Comparison of ENCODE assay signal across 9 cellular contexts in the genomic region with DNA sequence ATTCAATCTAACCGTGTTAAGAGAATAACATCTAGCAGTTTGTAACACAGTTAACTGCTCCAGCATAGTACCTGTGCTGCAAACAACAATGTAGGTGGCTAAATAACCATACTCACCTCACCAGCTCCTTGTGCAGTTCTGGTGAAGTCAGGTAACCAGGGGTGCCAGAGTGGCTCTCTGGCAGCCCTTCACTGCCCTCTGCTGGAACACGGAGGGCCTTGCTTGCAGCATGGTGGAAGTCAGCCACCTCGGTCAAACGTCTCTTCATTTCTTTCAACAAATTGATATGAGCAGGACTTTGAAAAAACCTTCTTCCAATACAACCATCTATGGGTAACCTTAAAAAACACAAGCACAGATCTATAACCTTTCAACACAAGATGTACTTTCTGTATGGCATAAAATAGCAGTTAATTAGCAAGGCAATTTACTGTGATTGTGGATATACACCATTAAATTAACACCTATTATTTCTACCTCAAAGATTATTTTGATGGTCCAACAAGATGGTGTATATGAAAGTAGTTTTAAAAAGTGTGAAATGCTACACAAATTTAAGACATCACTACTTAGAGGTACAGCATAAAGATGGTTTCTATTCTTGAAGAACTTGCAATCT. TPM values are rescaled to one million over a fixed set of nuclear protein-coding genes. Genes with fewer than 3 reads are reported as not detected.
DNase-seq lines count a peak whose midpoint lies in the region; ATAC-seq, FAIRE-seq and TF ChIP-seq lines count a peak whose summit lies in the region.
"Had no signal": no experiment of that assay in that cellular context is flagged by ENCODE, and none has a peak within 500 bp of the region (broad histone marks: within the 10 kb centered on the region; RNA-seq: fewer than 3 reads in every experiment).

No MANE protein-coding gene starts in this region.

- 53 to 57% methylated on average over 4 of the region's 4 CpGs for WGBS in sigmoid colon, 2 donors

- no peaks in the 10 kb centered on the region for H3K27me3 Mint-ChIP-seq in activated T-helper 17 cell treated with anti-CD3 and anti-CD28 coated beads, Interleukin-2, amount 50 U/mL, for 72 hours
- H3K27me3 Mint-ChIP-seq in glutamatergic neuron (ENCODE audit: unreplicated experiment), result no peaks in the 10 kb centered on the region

- peak; percentile 79 for ATAC-seq in HG03520 (IDR thresholded peaks at IDR 0.05; ENCODE audit: unreplicated experiment)
- ATAC-seq in activated T-helper 17 cell treated with anti-CD3 and anti-CD28 coated beads, Interleukin-2, amount 50 U/mL, for 72 hours (replicated peaks), result peak; percentile 79

- H3K4me3 Mint-ChIP-seq in activated T-helper 17 cell treated with anti-CD3 and anti-CD28 coated beads, Interleukin-2, amount 50 U/mL, for 72 hours, result no peak overlapping the region
- H3K4me3 Mint-ChIP-seq in glutamatergic neuron (ENCODE audit: unreplicated experiment), result no peak overlapping the region

- DNase-seq in SIG-M5 treated with dmso at 0.1 percent for 504 hours (lab: John Stamatoyannopoulos, UW; ENCODE audit: unreplicated experiment) (peak; percentile 14), SIG-M5 (lab: John Stamatoyannopoulos, UW) (no peak), RPMI8226 (peak; percentile 59), glutamatergic neuron (peak; percentile 78), sigmoid colon (no peak), RCC 7860 (ENCODE audit: low spot score) (no peak)

- H3K9me3 ChIP-seq in sigmoid colon, result no peaks in the 10 kb centered on the region
- H3K9me3 ChIP-seq: ovary had no signal

- H3K4me3 ChIP-seq in sigmoid colon, result no peak overlapping the region
- H3K4me3 ChIP-seq: ovary had no signal

- no peaks in the 10 kb centered on the region for H3K27me3 ChIP-seq in sigmoid colon
- H3K27me3 ChIP-seq: ovary had no signal

- H3K4me1 Mint-ChIP-seq in activated T-helper 17 cell treated with anti-CD3 and anti-CD28 coated beads, Interleukin-2, amount 50 U/mL, for 72 hours, result no peaks in the 10 kb centered on the region
- H3K4me1 Mint-ChIP-seq in glutamatergic neuron (ENCODE audit: low read depth, unreplicated experiment), result no peaks in the 10 kb centered on the region

- no peak overlapping the region for H3K27ac ChIP-seq in sigmoid colon
- H3K27ac ChIP-seq: ovary had no signal

- H3K9me3 Mint-ChIP-seq in activated T-helper 17 cell treated with anti-CD3 and anti-CD28 coated beads, Interleukin-2, amount 50 U/mL, for 72 hours, result no peaks in the 10 kb centered on the region
- H3K9me3 Mint-ChIP-seq in glutamatergic neuron (ENCODE audit: unreplicated experiment), result no peaks in the 10 kb centered on the region

- H3K36me3 ChIP-seq in sigmoid colon, result peaks cover 22 to 100% (median 42%) of the 10 kb centered on the region in 4 donors
- H3K36me3 ChIP-seq: ovary had no signal

- H3K4me1 ChIP-seq in sigmoid colon, result no peaks in the 10 kb centered on the region

- intact Hi-C loops in sigmoid colon (cut with DNase I), result no loop called here

- TF ChIP-seq EP300 in sigmoid colon (IDR thresholded peaks at IDR 0.05), result no peak

- no peak for FAIRE-seq in RCC 7860 (lab: Jason Lieb, UNC)

- H3K27ac Mint-ChIP-seq in activated T-helper 17 cell treated with anti-CD3 and anti-CD28 coated beads, Interleukin-2, amount 50 U/mL, for 72 hours, result no peak overlapping the region
- H3K27ac Mint-ChIP-seq in glutamatergic neuron (ENCODE audit: unreplicated experiment), result no peak overlapping the region

- TF ChIP-seq CTCF in glutamatergic neuron (IDR thresholded peaks at IDR 0.05; ENCODE audit: partially characterized antibody, unreplicated experiment) (peak; percentile 68), sigmoid colon (IDR thresholded peaks at IDR 0.05) (peak in 3 of 4 experiments; percentile 23 to 56 (median 41))

- no peak for TF ChIP-seq POLR2A in sigmoid colon (IDR thresholded peaks at IDR 0.05)

- H3K36me3 Mint-ChIP-seq in activated T-helper 17 cell treated with anti-CD3 and anti-CD28 coated beads, Interleukin-2, amount 50 U/mL, for 72 hours (ENCODE audit: low read depth), result peaks cover 96% of the 10 kb centered on the region
- peaks cover 11% of the 10 kb centered on the region for H3K36me3 Mint-ChIP-seq in glutamatergic neuron (ENCODE audit: unreplicated experiment)

RNA-seq across cellular contexts. Expression of a gene that starts 56.6 kb away (rescaled TPM):
- 10 to 100 TPM; 22.9 to 24.0 TPM for total RNA-seq in activated T-helper 17 cell treated with anti-CD3 and anti-CD28 coated beads, Interleukin-2, amount 50 U/mL, for 72 hours
- total RNA-seq in glutamatergic neuron (ENCODE audit: unreplicated experiment) (36.6 TPM), sigmoid colon (10 to 100 TPM; 17.1 to 29.1 (median 26.9) TPM)
- polyA plus RNA-seq in sigmoid colon, result 1 to 10 TPM; 3.7 to 6.9 (median 4.2) TPM

Comparison
In these comparisons a context has a peak if more than half of its experiments do, and no peak if none do; other contexts are left out.
1. DNase-seq: peak in SIG-M5 treated with dmso at 0.1 percent for 504 hours (single experiment), RPMI8226 (single experiment) and glutamatergic neuron (single experiment); none in SIG-M5 (single experiment), sigmoid colon (single experiment) and RCC 7860 (single experiment).